ENCODE assay signal across 7 cellular contexts in the genomic region with DNA sequence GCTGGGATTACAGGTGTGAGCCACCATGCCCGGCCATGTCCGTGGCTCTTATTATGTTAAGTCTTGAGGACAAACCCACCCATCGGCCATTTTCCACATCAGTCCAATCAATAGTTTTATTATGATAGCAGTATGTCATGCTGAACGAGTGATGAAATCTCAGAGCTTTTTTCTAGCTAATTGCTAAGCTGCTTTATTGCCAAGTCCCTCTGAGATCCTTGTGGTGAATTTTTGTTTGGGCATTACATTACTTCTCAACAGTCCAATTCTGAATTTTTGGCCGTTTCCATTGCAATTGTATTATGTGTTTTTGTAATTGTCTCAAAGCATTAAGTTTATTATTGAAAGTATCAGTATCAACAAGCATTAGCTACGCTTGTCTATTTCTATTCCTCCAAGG. TPM values are rescaled to one million over a fixed set of nuclear protein-coding genes. Genes with fewer than 3 reads are reported as not detected.
"Had no signal": no experiment of that assay in that cellular context is flagged by ENCODE, and none has a peak within 500 bp of the region (broad histone marks: within the 10 kb centered on the region; RNA-seq: fewer than 3 reads in every experiment).

No MANE protein-coding gene starts in this region.

- H3K4me3 ChIP-seq: GM23338 had no signal

- DNase-seq: H9, HCEC 1CT, KBM-7 had no signal

- H3K27ac ChIP-seq: HL-60 had no signal

RNA-seq across cellular contexts. Expression of gene RNF112, which starts 10.9 kb away (rescaled TPM):
- total RNA-seq: HepG2, HT1080 had no signal

RNA-seq across cellular contexts. Expression of gene MFAP4, which starts 34.9 kb away (rescaled TPM):
- total RNA-seq: HepG2, HT1080 had no signal
